ENCODE assay signal across 1 cellular context in genomic region chr18:6210349-6211173, GRCh38.
TF ChIP-seq lines count a peak whose summit lies in the region.

No MANE protein-coding gene starts in this region.

TF ChIP-seq in HepG2, 621 proteins besides CTCF, POLR2A, EP300 and RAD21 (continued from another document and continues in another):
- no peak for TF ChIP-seq DZIP1 (CRISPR knock-in tag; IDR thresholded peaks at IDR 0.05)
- TF ChIP-seq ZNF724P (CRISPR knock-in tag; IDR thresholded peaks at IDR 0.05; ENCODE audit: borderline replicate concordance): no peak
- no peak for TF ChIP-seq ZFP62 (CRISPR knock-in tag; IDR thresholded peaks at IDR 0.05)
- no peak for TF ChIP-seq ELF4 (CRISPR knock-in tag; IDR thresholded peaks at IDR 0.05; ENCODE audit: borderline replicate concordance)
- no peak for TF ChIP-seq ZNF318 (CRISPR knock-in tag; IDR thresholded peaks at IDR 0.05)
- peak; percentile 41; the same call in 1 of the 2 replicates for TF ChIP-seq SALL1 (CRISPR knock-in tag; IDR thresholded peaks at IDR 0.05)
- no peak for TF ChIP-seq ZSCAN21 (CRISPR knock-in tag; IDR thresholded peaks at IDR 0.05; ENCODE audit: borderline replicate concordance)
- TF ChIP-seq ZNF597 (CRISPR knock-in tag; IDR thresholded peaks at IDR 0.05): no peak
- no peak for TF ChIP-seq DNMT1 (CRISPR knock-in tag; IDR thresholded peaks at IDR 0.05)
- no peak for TF ChIP-seq HMGA1 (CRISPR knock-in tag; conservative IDR thresholded peaks at IDR 0.05)
- TF ChIP-seq TARDBP (CRISPR knock-in tag; IDR thresholded peaks at IDR 0.05): 0 out of 2 replicates have a peak, but pooled peaks have one; percentile 50
- TF ChIP-seq ETV5 (CRISPR knock-in tag; IDR thresholded peaks at IDR 0.05; ENCODE audit: borderline replicate concordance): no peak
- no peak for TF ChIP-seq ZNF780A (CRISPR knock-in tag; IDR thresholded peaks at IDR 0.05)
- TF ChIP-seq NFE2L1 (CRISPR knock-in tag; IDR thresholded peaks at IDR 0.05; ENCODE audit: borderline replicate concordance): no peak
- no peak for TF ChIP-seq ZNF496 (CRISPR knock-in tag; IDR thresholded peaks at IDR 0.05; ENCODE audit: insufficient replicate concordance)
- TF ChIP-seq HNF1A (IDR thresholded peaks at IDR 0.05; ENCODE audit: low read depth): no peak
- TF ChIP-seq HNF1A (CRISPR knock-in tag; IDR thresholded peaks at IDR 0.05; ENCODE audit: borderline replicate concordance): no peak
- no peak for TF ChIP-seq ZSCAN30 (CRISPR knock-in tag; IDR thresholded peaks at IDR 0.05)
- no peak for TF ChIP-seq GMEB2 (CRISPR knock-in tag; IDR thresholded peaks at IDR 0.05; ENCODE audit: low read depth)
- TF ChIP-seq ZNF83 (CRISPR knock-in tag; IDR thresholded peaks at IDR 0.05; ENCODE audit: borderline replicate concordance): no peak
- no peak for TF ChIP-seq DR1 (CRISPR knock-in tag; IDR thresholded peaks at IDR 0.05)
- TF ChIP-seq POLR2G (IDR thresholded peaks at IDR 0.05; ENCODE audit: low read depth, low read length): no peak
- no peak for TF ChIP-seq REPIN1 (CRISPR knock-in tag; IDR thresholded peaks at IDR 0.05; ENCODE audit: borderline replicate concordance, low read depth)
- TF ChIP-seq ZNF430 (CRISPR knock-in tag; IDR thresholded peaks at IDR 0.05): no peak
- no peak for TF ChIP-seq CBX1 (IDR thresholded peaks at IDR 0.05; ENCODE audit: low read depth)
- no peak for TF ChIP-seq EED (CRISPR knock-in tag; IDR thresholded peaks at IDR 0.05)
- no peak for TF ChIP-seq MTF1 (CRISPR knock-in tag; IDR thresholded peaks at IDR 0.05)
- TF ChIP-seq ISL2 (CRISPR knock-in tag; IDR thresholded peaks at IDR 0.05): peak; percentile 86
- no peak for TF ChIP-seq SALL2 (CRISPR knock-in tag; IDR thresholded peaks at IDR 0.05)
- peak; percentile 25; the same call in 1 of the 2 replicates for TF ChIP-seq ZBTB34 (CRISPR knock-in tag; IDR thresholded peaks at IDR 0.05)
- no peak for TF ChIP-seq ZNF382 (CRISPR knock-in tag; IDR thresholded peaks at IDR 0.05; ENCODE audit: borderline replicate concordance)
- TF ChIP-seq ZNF598 (CRISPR knock-in tag; IDR thresholded peaks at IDR 0.05; ENCODE audit: borderline replicate concordance): no peak
- TF ChIP-seq IKZF4 (CRISPR knock-in tag; IDR thresholded peaks at IDR 0.05; ENCODE audit: borderline replicate concordance, low read depth, not compliant biosample characterization): no peak
- TF ChIP-seq FOXO4 (CRISPR knock-in tag; conservative IDR thresholded peaks at IDR 0.05): no peak
- no peak for TF ChIP-seq CENPT (CRISPR knock-in tag; IDR thresholded peaks at IDR 0.05; ENCODE audit: low read depth)
- TF ChIP-seq ONECUT2 (CRISPR knock-in tag; IDR thresholded peaks at IDR 0.05): peak; percentile 54; the same call in 1 of the 2 replicates
- TF ChIP-seq ZBTB21 (CRISPR knock-in tag; IDR thresholded peaks at IDR 0.05): peak; percentile 84
- TF ChIP-seq FOXK2 (IDR thresholded peaks at IDR 0.05): no peak
- no peak for TF ChIP-seq KLF11 (CRISPR knock-in tag; IDR thresholded peaks at IDR 0.05)
- TF ChIP-seq ZNF770 (CRISPR knock-in tag; IDR thresholded peaks at IDR 0.05): no peak
